1 cellular context compared by ENCODE assay signal in the genomic region with DNA sequence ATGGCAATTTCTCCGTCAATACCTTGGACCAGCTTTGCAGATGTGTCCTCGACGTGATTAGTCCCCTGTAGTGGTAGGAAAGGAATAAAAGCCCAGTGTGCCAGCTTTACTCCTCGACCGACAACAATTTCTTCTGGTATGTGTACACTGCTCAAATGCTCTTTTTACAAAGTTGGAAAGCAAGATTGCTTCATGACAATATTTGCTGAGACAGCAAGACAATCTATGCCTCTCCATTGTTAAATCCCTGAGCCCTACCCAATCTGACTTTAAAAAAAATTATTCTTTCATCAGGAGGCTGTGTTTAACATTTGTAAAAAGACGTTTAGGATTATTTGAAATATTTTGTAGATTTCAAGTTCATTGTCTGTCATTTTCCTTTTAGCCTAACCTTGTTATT.
TF ChIP-seq lines count a peak whose summit lies in the region.

No MANE protein-coding gene starts in this region.

TF ChIP-seq in endothelial cell of umbilical vein, 7 proteins besides CTCF, POLR2A, EP300 and RAD21:
- TF ChIP-seq GATA2 (IDR thresholded peaks at IDR 0.05; ENCODE audit: insufficient read depth, insufficient read length, low read depth, low read length) (no peak), POLR2AphosphoS5 (IDR thresholded peaks at IDR 0.05; ENCODE audit: insufficient read depth, low read depth, low read length) (no peak), EZH2 (IDR thresholded peaks at IDR 0.05; ENCODE audit: borderline replicate concordance, low read depth, low read length, severe bottlenecking) (no peak)
